Comparison of ENCODE assay signal across 10 cellular contexts in the genomic region with DNA sequence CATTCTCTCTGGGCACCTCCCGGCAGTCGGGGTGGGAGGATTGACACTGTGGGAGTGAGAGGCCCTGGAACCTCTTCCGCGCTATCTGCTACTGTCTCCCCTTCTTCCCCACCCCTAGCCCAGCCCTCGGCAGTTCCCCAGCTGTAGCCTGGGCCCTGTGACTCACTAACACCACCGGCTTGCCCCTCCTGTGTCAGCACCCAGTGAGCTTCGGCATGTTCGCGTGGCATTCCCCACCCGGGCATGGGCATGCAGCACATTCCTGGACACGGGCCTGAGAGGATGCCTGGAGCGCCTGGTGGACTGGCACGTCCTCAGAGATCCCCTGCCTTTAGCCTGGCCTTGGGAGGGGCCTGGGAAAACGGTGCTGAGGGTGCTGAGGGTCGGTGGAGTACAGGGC. TPM values are rescaled to one million over a fixed set of nuclear protein-coding genes. Genes with fewer than 3 reads are reported as not detected.
A peak's percentile ranks its signal among the peaks of the same experiment; 100 is the strongest.
DNase-seq lines count a peak whose midpoint lies in the region; ATAC-seq and TF ChIP-seq lines count a peak whose summit lies in the region.
"Had no signal": no experiment of that assay in that cellular context is flagged by ENCODE, and none has a peak within 500 bp of the region (broad histone marks: within the 10 kb centered on the region; RNA-seq: fewer than 3 reads in every experiment).

No MANE protein-coding gene starts in this region.

- no peaks in the 10 kb centered on the region for H3K36me3 ChIP-seq in Peyer's patch

- no peaks in the 10 kb centered on the region for H3K9me3 Mint-ChIP-seq in neural crest cell
- H3K9me3 Mint-ChIP-seq: activated CD4-positive, alpha-beta T cell treated with anti-CD3 and anti-CD28 coated beads, Interleukin-2, amount 10 ng/mL, durations not matched to agents 24 days and 14 days had no signal

- H3K27ac Mint-ChIP-seq in neural crest cell (ENCODE audit: unreplicated experiment) = no peak overlapping the region
- H3K27ac Mint-ChIP-seq: activated CD4-positive, alpha-beta T cell treated with anti-CD3 and anti-CD28 coated beads, Interleukin-2, amount 10 ng/mL, durations not matched to agents 24 days and 14 days had no signal

- H3K27me3 ChIP-seq in Peyer's patch = no peaks in the 10 kb centered on the region

- H3K4me3 ChIP-seq in Peyer's patch = peak overlapping the region; percentile 61 to 71 (median 64)

- peaks cover 46% of the 10 kb centered on the region for H3K4me1 Mint-ChIP-seq in neural crest cell

- H3K4me3 Mint-ChIP-seq in neural crest cell = peak overlapping the region; percentile 87

- no peak for TF ChIP-seq POLR2A in Peyer's patch (IDR thresholded peaks at IDR 0.05)

- peaks cover 4 to 27% (median 7%) of the 10 kb centered on the region in 4 donors for H3K4me1 ChIP-seq in Peyer's patch

- no peaks in the 10 kb centered on the region for H3K9me3 ChIP-seq in Peyer's patch

- H3K27me3 Mint-ChIP-seq in neural crest cell (ENCODE audit: low read depth) = peaks cover 3% of the 10 kb centered on the region

- ATAC-seq in HG02798 (IDR thresholded peaks at IDR 0.05; ENCODE audit: poor library complexity, unreplicated experiment) (no peak), HG03439 (IDR thresholded peaks at IDR 0.05; ENCODE audit: unreplicated experiment) (no peak), HG03280 (IDR thresholded peaks at IDR 0.05; ENCODE audit: unreplicated experiment) (no peak)

- intact Hi-C loops in head of caudate nucleus (cut with DNase I) = no loop called here

- peak; percentile 53 for DNase-seq in AG20443 (ENCODE audit: low spot score)
- DNase-seq in Peyer's patch = no peak
- peak in 29 of 42 donors; percentile 41 to 83 (median 61) for DNase-seq in head of caudate nucleus
- no peak for DNase-seq in neural crest cell (ENCODE audit: low read depth, low spot score)
- no peak for DNase-seq in stimulated activated CD4-positive, alpha-beta T cell treated with anti-CD3 and anti-CD28 coated beads, Interleukin-2, amount 100 ng/mL, for 24 hours
- DNase-seq: activated CD4-positive, alpha-beta T cell treated with anti-CD3 and anti-CD28 coated beads, Interleukin-2, amount 10 ng/mL, durations not matched to agents 24 days and 14 days had no signal

- peak overlapping the region; percentile 63 to 74 (median 72) for H3K27ac ChIP-seq in Peyer's patch
- H3K27ac ChIP-seq: HL-60 had no signal

- H3K36me3 Mint-ChIP-seq in neural crest cell (ENCODE audit: low read depth) = no peaks in the 10 kb centered on the region

- TF ChIP-seq CTCF in Peyer's patch (IDR thresholded peaks at IDR 0.05) (no peak), neural crest cell (conservative IDR thresholded peaks at IDR 0.05) (no peak)

RNA-seq across cellular contexts. Expression of a gene that starts 1.3 kb away (rescaled TPM):
- 100 to 1,000 TPM in 1 of 4 donors, 10 to 100 TPM in 3; 47.0 to 126 (median 80.7) TPM for total RNA-seq in Peyer's patch
- 26.4 and 30.8 TPM in 2 replicates for total RNA-seq in neural crest cell

RNA-seq across cellular contexts. Expression of a gene that starts 49.9 kb away (rescaled TPM):
- total RNA-seq in Peyer's patch = 1 to 10 TPM in 2 of 4 donors, under 1 TPM in 1, not detected in 1; 0.53 to 3.6 (median 1.5) TPM
- total RNA-seq in neural crest cell = 3.8 and 3.9 TPM in 2 replicates

Comparison
In these comparisons a context has a peak if more than half of its experiments do, and no peak if none do; other contexts are left out.
1. DNase-seq: peak in AG20443 (single experiment) and head of caudate nucleus (29 of 42); none in Peyer's patch (0 of 3), neural crest cell (single experiment) and stimulated activated CD4-positive, alpha-beta T cell treated with anti-CD3 and anti-CD28 coated beads, Interleukin-2, amount 100 ng/mL, for 24 hours (0 of 2).